ENCODE assay signal across 18 cellular contexts in the genomic region with DNA sequence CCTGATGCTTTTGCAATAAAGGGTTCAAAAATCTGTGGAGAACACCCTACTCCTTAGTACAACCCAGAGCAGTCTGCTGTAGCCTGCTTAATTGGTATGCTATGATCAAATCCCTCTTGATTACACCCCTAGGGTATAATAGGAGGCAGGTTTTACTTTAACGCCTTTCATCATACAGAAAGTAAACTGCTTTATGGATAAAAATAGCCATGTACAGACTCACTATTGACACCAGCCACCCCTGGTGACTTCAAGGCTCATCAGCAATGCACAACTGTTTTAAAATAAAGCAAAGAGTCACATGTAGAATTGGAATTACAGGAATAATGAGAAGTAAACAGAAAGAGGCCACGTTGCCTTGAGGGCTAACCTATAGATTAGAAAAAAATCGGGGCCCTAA.
DNase-seq lines count a peak whose midpoint lies in the region; ATAC-seq and TF ChIP-seq lines count a peak whose summit lies in the region.
"Had no signal": no experiment of that assay in that cellular context is flagged by ENCODE, and none has a peak within 500 bp of the region (broad histone marks: within the 10 kb centered on the region; RNA-seq: fewer than 3 reads in every experiment).

No MANE protein-coding gene starts in this region.

- H3K9me3 ChIP-seq in SJCRH30 (replicated peaks) = no peaks in the 10 kb centered on the region
- H3K9me3 ChIP-seq in tibial artery = no peaks in the 10 kb centered on the region
- H3K9me3 ChIP-seq: BE2C, HAP-1, MG63 had no signal

- H3K27ac ChIP-seq in SJCRH30 (peak overlapping the region; percentile 18; the same call in 1 of the 2 replicates), tibial artery (no peak overlapping the region)
- H3K27ac ChIP-seq: SK-N-MC had no signal

- DNase-seq in D341Med (ENCODE audit: low spot score) (peak; percentile 20), NCI-H1417 (lab: John Stamatoyannopoulos, UW) (peak in 2 of 3 experiments; percentile 85 to 96), NCI-H345 treated with DMSO at 0.1 percent for 48 hours (lab: John Stamatoyannopoulos, UW; ENCODE audit: unreplicated experiment) (peak; percentile 77), SJCRH30 (peak; percentile 1 to 12), sciatic nerve (ENCODE audit: low spot score) (no peak), tibial artery (no peak), NOMO-1 (lab: John Stamatoyannopoulos, UW; ENCODE audit: unreplicated experiment in 2 of 2) (no peak)
- DNase-seq: BE2C, MG63, NCI-H1048, NCI-H1436 treated with DMSO at 0.1 percent for 48 hours, NCI-H2029, SW 1271, T-helper 17 cell had no signal

- H3K4me3 ChIP-seq in SJCRH30 (no peak overlapping the region), tibial artery (no peak overlapping the region)
- H3K4me3 ChIP-seq: GM23338, HAP-1, MG63, SK-N-MC had no signal

- H3K36me3 ChIP-seq in SJCRH30 (no peaks in the 10 kb centered on the region), tibial artery (no peaks in the 10 kb centered on the region)
- H3K36me3 ChIP-seq: BE2C, HAP-1, MG63 had no signal

- H3K27me3 ChIP-seq in SJCRH30 (no peaks in the 10 kb centered on the region), tibial artery (no peaks in the 10 kb centered on the region)
- H3K27me3 ChIP-seq: BE2C, MG63 had no signal

- H3K4me1 ChIP-seq in SJCRH30 (no peaks in the 10 kb centered on the region), tibial artery (peaks cover 0 to 3% (median 0%) of the 10 kb centered on the region in 4 donors)
- H3K4me1 ChIP-seq: BE2C, HAP-1 had no signal

- no peak for TF ChIP-seq CTCF in tibial artery (IDR thresholded peaks at IDR 0.05)

- ATAC-seq in sciatic nerve = no peak
- ATAC-seq: GM23338, Panc1, T-helper 17 cell had no signal

- intact Hi-C loops in sciatic nerve (cut with DNase I) (no loop called here), tibial artery (cut with DNase I; ENCODE audit: low total_unique reads) (no loop called here)

Comparison
In these comparisons a context has a peak if more than half of its experiments do, and no peak if none do; other contexts are left out.
1. DNase-seq: peak in D341Med (single experiment), NCI-H1417 (2 of 3), NCI-H345 treated with DMSO at 0.1 percent for 48 hours (single experiment) and SJCRH30 (2 of 2); none in sciatic nerve (single experiment), tibial artery (0 of 2) and NOMO-1 (0 of 2).